In genomic region chr18:10834128-10834815, GRCh38 we compare ENCODE assay signal across 16 cellular contexts.
DNase-seq lines count a peak whose midpoint lies in the region; TF ChIP-seq lines count a peak whose summit lies in the region.
"Had no signal": no experiment of that assay in that cellular context is flagged by ENCODE, and none has a peak within 500 bp of the region (broad histone marks: within the 10 kb centered on the region; RNA-seq: fewer than 3 reads in every experiment).

No MANE protein-coding gene starts in this region.

- H3K36me3 Mint-ChIP-seq in MCF 10A (ENCODE audit: insufficient read depth, unreplicated experiment) (no peaks in the 10 kb centered on the region), endodermal cell (ENCODE audit: low read depth) (no peaks in the 10 kb centered on the region)
- H3K36me3 Mint-ChIP-seq: CD8-positive, alpha-beta memory T cell had no signal

- DNase-seq in MCF 10A (ENCODE audit: unreplicated experiment) (no peak), mammary epithelial cell (no peak), endodermal cell (peak; percentile 74), mesenchymal stem cell (no peak), HAP-1 (ENCODE audit: low spot score in 2 of 2) (no peak), amygdala (lab: John Stamatoyannopoulos, UW) (no peak)
- DNase-seq in stimulated activated CD4-positive, alpha-beta T cell treated with anti-CD3 and anti-CD28 coated beads, Interleukin-4, amount 100 ng/mL, for 1 hour, result no peak
- DNase-seq: 8988T; AML-193; Caco-2; CD8-positive, alpha-beta memory T cell; DND-41; GDM1; HCEC 1CT; HFFc6 had no signal

- WGBS in mammary epithelial cell (ENCODE audit: low coverage, missing lambda C conversion rate), result 66% methylated on average over 6 of the region's 6 CpGs
- WGBS in endodermal cell (ENCODE audit: insufficient coverage in 1 of 2, insufficient read length in 1 of 2), 2 experiments, result 88 to 95% methylated on average over 3 to 6 of the region's 6 CpGs
- WGBS in mesenchymal stem cell, result 94% methylated on average over 5 of the region's 6 CpGs

- intact Hi-C loops in MCF 10A (cut with micrococcal nuclease), result no loop called here
- intact Hi-C loops in mammary epithelial cell (cut with micrococcal nuclease), result no loop called here

- H4K91ac ChIP-seq in mesenchymal stem cell (ENCODE audit: low read length), result no peak overlapping the region

- BruUV-seq in MCF 10A (replicated peaks; lab: Mats Ljungman, UMichigan) (no TSS peak), mammary epithelial cell (replicated peaks; lab: Mats Ljungman, UMichigan) (no TSS peak)

- in situ Hi-C loops in mammary epithelial cell (cut with MboI; ENCODE audit: low sequenced_read_pairs in 2 of 2), result loop anchor here in 1 of 2 donors (25.0 kb wide), 1 partner anchor 703 kb away; no protein-coding TSS in a partner anchor
- in situ Hi-C loops in HAP-1 (cut with MboI; ENCODE audit: low sequenced_read_pairs), result no loop called here

- no peaks in the 10 kb centered on the region for H3K9me3 Mint-ChIP-seq in MCF 10A (ENCODE audit: unreplicated experiment)
- H3K9me3 Mint-ChIP-seq in endodermal cell, result peaks cover 5% of the 10 kb centered on the region
- H3K9me3 Mint-ChIP-seq: HFFc6 had no signal

- no peak overlapping the region for H2BK15ac ChIP-seq in mesenchymal stem cell (ENCODE audit: low read depth, poor library complexity, severe bottlenecking)

- no peaks in the 10 kb centered on the region for H3K27me3 Mint-ChIP-seq in MCF 10A (ENCODE audit: insufficient read depth, unreplicated experiment)
- peaks cover 15% of the 10 kb centered on the region for H3K27me3 Mint-ChIP-seq in endodermal cell (ENCODE audit: insufficient read depth)

- H3K18ac ChIP-seq in mesenchymal stem cell (ENCODE audit: low read depth in 1 of 2, low read length in 2 of 2), result peak overlapping the region; percentile 29 to 64

- no peak overlapping the region for H4K8ac ChIP-seq in mesenchymal stem cell (ENCODE audit: low read length)

- H3K36me3 ChIP-seq in mammary epithelial cell (ENCODE audit: insufficient read depth, low read length) (no peaks in the 10 kb centered on the region), endodermal cell (ENCODE audit: control insufficient read depth, insufficient read depth, low read length) (no peaks in the 10 kb centered on the region), mesenchymal stem cell (ENCODE audit: control insufficient read depth in 1 of 2, insufficient read depth in 2 of 2, low read depth in 1 of 2, low read length in 2 of 2) (no peaks in the 10 kb centered on the region), HAP-1 (replicated peaks) (no peaks in the 10 kb centered on the region)
- H3K36me3 ChIP-seq: BLaER1 had no signal

- H3K79me1 ChIP-seq in mesenchymal stem cell (replicated peaks; ENCODE audit: low read length, poor library complexity, severe bottlenecking), result no peaks in the 10 kb centered on the region

- H3K9me3 ChIP-seq in mammary epithelial cell (replicated peaks; ENCODE audit: insufficient read depth, low read length) (peaks cover 7% of the 10 kb centered on the region), endodermal cell (ENCODE audit: control insufficient read depth, low read length) (no peaks in the 10 kb centered on the region), mesenchymal stem cell (ENCODE audit: control insufficient read depth, low read length) (peaks cover 7% of the 10 kb centered on the region), HAP-1 (no peaks in the 10 kb centered on the region)
- H3K9me3 ChIP-seq: Caco-2 had no signal

- H4K20me1 ChIP-seq in mammary epithelial cell (ENCODE audit: insufficient read depth, low read length), result no peaks in the 10 kb centered on the region
- H4K20me1 ChIP-seq: BLaER1 had no signal

- no peak overlapping the region for H2AFZ ChIP-seq in mammary epithelial cell (ENCODE audit: low read depth, low read length)
- no peak overlapping the region for H2AFZ ChIP-seq in mesenchymal stem cell (ENCODE audit: low read depth, low read length)

- H2AK5ac ChIP-seq in mesenchymal stem cell (ENCODE audit: low read length, severe bottlenecking), result no peak overlapping the region

- H3K4me1 ChIP-seq in mammary epithelial cell (ENCODE audit: insufficient read depth, low read length) (no peaks in the 10 kb centered on the region), endodermal cell (ENCODE audit: control insufficient read depth, insufficient read depth, low read length) (no peaks in the 10 kb centered on the region), mesenchymal stem cell (ENCODE audit: control insufficient read depth, insufficient read depth, low read depth, low read length) (no peaks in the 10 kb centered on the region), HAP-1 (no peaks in the 10 kb centered on the region)
- H3K4me1 ChIP-seq: BLaER1, Caco-2 had no signal

- CTCF ChIA-PET in MCF 10A (lab: Yijun Ruan, JAX) (interaction anchor here (0.6 kb wide), 1 partner anchor 16 kb away, joined by 9 read pairs; no protein-coding TSS in a partner anchor), mammary epithelial cell (lab: Charles Lee; ENCODE audit: low non-redundant PET) (no interaction called here)

- H3K4me3 ChIP-seq in mammary epithelial cell (replicated peaks in 1 of 3; ENCODE audit: insufficient read depth in 1 of 3, low read depth in 2 of 3, low read length in 3 of 3), result no peak overlapping the region
- no peak overlapping the region for H3K4me3 ChIP-seq in endodermal cell (ENCODE audit: low read length)
- H3K4me3 ChIP-seq in mesenchymal stem cell (ENCODE audit: insufficient read depth in 1 of 2, low read depth in 1 of 2, low read length in 2 of 2), result no peak overlapping the region
- no peak overlapping the region for H3K4me3 ChIP-seq in HAP-1
- H3K4me3 ChIP-seq: BLaER1 had no signal

- no peak overlapping the region for H3K23ac ChIP-seq in mesenchymal stem cell (ENCODE audit: low read length in 2 of 2)

- POLR2A ChIA-PET in MCF 10A (lab: Yijun Ruan, JAX), result interaction anchor here (0.6 kb wide), 1 partner anchor 12 kb away, joined by 3 read pairs; no protein-coding TSS in a partner anchor

- H3K27ac Mint-ChIP-seq in MCF 10A (ENCODE audit: low read depth, unreplicated experiment) (peak overlapping the region; percentile 14), endodermal cell (no peak overlapping the region)
- H3K27ac Mint-ChIP-seq: CD8-positive, alpha-beta memory T cell; HFFc6 had no signal

- no peak overlapping the region for H2BK12ac ChIP-seq in mesenchymal stem cell (ENCODE audit: low read length in 2 of 2)

- H2BK5ac ChIP-seq in mesenchymal stem cell (ENCODE audit: low read depth, low read length, poor library complexity, severe bottlenecking), result no peak overlapping the region

- no peak overlapping the region for H3K4ac ChIP-seq in mesenchymal stem cell (ENCODE audit: low read depth in 1 of 2, low read length in 2 of 2)

- H3K14ac ChIP-seq in mesenchymal stem cell (ENCODE audit: low read length in 2 of 2), result no peak overlapping the region

- no peak overlapping the region for H3K4me3 Mint-ChIP-seq in MCF 10A (ENCODE audit: unreplicated experiment)
- no peak overlapping the region for H3K4me3 Mint-ChIP-seq in endodermal cell
- H3K4me3 Mint-ChIP-seq: CD8-positive, alpha-beta memory T cell; HFFc6 had no signal

- no peaks in the 10 kb centered on the region for H3K79me2 ChIP-seq in mammary epithelial cell (ENCODE audit: insufficient read depth, low read length)

- dilution Hi-C loops in mammary epithelial cell (cut with HindIII; ENCODE audit: low sequenced_read_pairs), result no loop called here

- no peak overlapping the region for H2BK120ac ChIP-seq in mesenchymal stem cell (ENCODE audit: low read depth, low read length)

- no peak for TF ChIP-seq CTCF in MCF 10A (IDR thresholded peaks at IDR 0.05; ENCODE audit: unreplicated experiment)
- TF ChIP-seq CTCF in mammary epithelial cell (conservative IDR thresholded peaks at IDR 0.05 in 1 of 2, IDR thresholded peaks at IDR 0.05 in 1 of 2; ENCODE audit: extremely low read depth in 1 of 2, insufficient read depth in 1 of 2, low read depth in 1 of 2, low read length in 2 of 2), result no peak
- no peak for TF ChIP-seq CTCF in endodermal cell (conservative IDR thresholded peaks at IDR 0.05)

- H3K4me1 Mint-ChIP-seq in MCF 10A (ENCODE audit: insufficient read depth, unreplicated experiment) (no peaks in the 10 kb centered on the region), endodermal cell (peaks cover 7% of the 10 kb centered on the region)
- H3K4me1 Mint-ChIP-seq: CD8-positive, alpha-beta memory T cell had no signal

- H3K9ac ChIP-seq in mammary epithelial cell (ENCODE audit: insufficient read depth, low read length), result no peak overlapping the region
- H3K9ac ChIP-seq in endodermal cell (ENCODE audit: extremely low read depth, low read length, poor library complexity, severe bottlenecking), result no peak overlapping the region
- H3K9ac ChIP-seq in mesenchymal stem cell (ENCODE audit: low read length), result no peak overlapping the region
- H3K9ac ChIP-seq: BLaER1 had no signal

- H3K27me3 ChIP-seq in mammary epithelial cell (ENCODE audit: insufficient read depth, low read length) (no peaks in the 10 kb centered on the region), endodermal cell (ENCODE audit: control insufficient read depth, insufficient read depth, low read length, poor library complexity, severe bottlenecking) (no peaks in the 10 kb centered on the region), mesenchymal stem cell (ENCODE audit: control insufficient read depth in 1 of 2, insufficient read depth in 1 of 2, low read length in 2 of 2) (no peaks in the 10 kb centered on the region), HAP-1 (ENCODE audit: low read depth) (no peaks in the 10 kb centered on the region)
- H3K27me3 ChIP-seq: BLaER1 had no signal

- H3K27ac ChIP-seq in mammary epithelial cell (ENCODE audit: insufficient read depth, low read depth, low read length) (no peak overlapping the region), endodermal cell (ENCODE audit: low read depth, low read length) (no peak overlapping the region), mesenchymal stem cell (ENCODE audit: low read length, poor library complexity, severe bottlenecking) (no peak overlapping the region)
- H3K27ac ChIP-seq: BLaER1 had no signal

- no peak overlapping the region for H3K4me2 ChIP-seq in mammary epithelial cell (ENCODE audit: insufficient read depth, low read depth, low read length)
- H3K4me2 ChIP-seq in mesenchymal stem cell (ENCODE audit: low read length, poor library complexity, severe bottlenecking), result no peak overlapping the region
- H3K4me2 ChIP-seq: BLaER1 had no signal
